Comparison of ENCODE assay signal across 28 cellular contexts in genomic region chr17:8822401-8823035, GRCh38. TPM values are rescaled to one million over a fixed set of nuclear protein-coding genes. Genes with fewer than 3 reads are reported as not detected.
DNase-seq lines count a peak whose midpoint lies in the region; ATAC-seq, FAIRE-seq and TF ChIP-seq lines count a peak whose summit lies in the region.
"Had no signal": no experiment of that assay in that cellular context is flagged by ENCODE, and none has a peak within 500 bp of the region (broad histone marks: within the 10 kb centered on the region; RNA-seq: fewer than 3 reads in every experiment).

No MANE protein-coding gene starts in this region.

- H3K9ac ChIP-seq in endodermal cell (ENCODE audit: extremely low read depth, low read length, poor library complexity, severe bottlenecking) = no peak overlapping the region
- no peak overlapping the region for H3K9ac ChIP-seq in mammary epithelial cell (ENCODE audit: insufficient read depth, low read length)
- H3K9ac ChIP-seq: KMS-11 had no signal

- no peaks in the 10 kb centered on the region for H3K4me1 ChIP-seq in endodermal cell (ENCODE audit: control insufficient read depth, insufficient read depth, low read length)
- no peaks in the 10 kb centered on the region for H3K4me1 ChIP-seq in mammary epithelial cell (ENCODE audit: insufficient read depth, low read length)
- H3K4me1 ChIP-seq: Caco-2, SJCRH30 had no signal

- no peak overlapping the region for H3K4me3 Mint-ChIP-seq in T-helper 17 cell
- no peak overlapping the region for H3K4me3 Mint-ChIP-seq in endodermal cell
- no peak overlapping the region for H3K4me3 Mint-ChIP-seq in stimulated activated effector memory CD8-positive, alpha-beta T cell treated with anti-CD3 and anti-CD28 coated beads, Interleukin-12 subunit alpha, Interleukin-12 subunit beta, amount 100 ng/mL, for 72 hours
- H3K4me3 Mint-ChIP-seq: B cell; CD8-positive, alpha-beta T cell had no signal

- H3K4me3 ChIP-seq in endodermal cell (ENCODE audit: low read length) (no peak overlapping the region), mammary epithelial cell (replicated peaks in 1 of 3; ENCODE audit: insufficient read depth in 1 of 3, low read depth in 2 of 3, low read length in 3 of 3) (no peak overlapping the region)
- H3K4me3 ChIP-seq: SJCRH30 had no signal

- no peak overlapping the region for H3K27ac ChIP-seq in endodermal cell (ENCODE audit: low read depth, low read length)
- no peak overlapping the region for H3K27ac ChIP-seq in mammary epithelial cell (ENCODE audit: insufficient read depth, low read depth, low read length)
- H3K27ac ChIP-seq: C4-2B, KMS-11, SJCRH30 had no signal

- H3K36me3 ChIP-seq in endodermal cell (ENCODE audit: control insufficient read depth, insufficient read depth, low read length) (no peaks in the 10 kb centered on the region), mammary epithelial cell (ENCODE audit: insufficient read depth, low read length) (no peaks in the 10 kb centered on the region)
- H3K36me3 ChIP-seq: SJCRH30 had no signal

- H2AFZ ChIP-seq in mammary epithelial cell (ENCODE audit: low read depth, low read length) = no peak overlapping the region

- H3K36me3 Mint-ChIP-seq in T-helper 17 cell (ENCODE audit: low read depth) (peaks cover 6% of the 10 kb centered on the region), endodermal cell (ENCODE audit: low read depth) (no peaks in the 10 kb centered on the region)
- peaks cover 43% of the 10 kb centered on the region for H3K36me3 Mint-ChIP-seq in stimulated activated effector memory CD8-positive, alpha-beta T cell treated with anti-CD3 and anti-CD28 coated beads, Interleukin-12 subunit alpha, Interleukin-12 subunit beta, amount 100 ng/mL, for 72 hours

- FAIRE-seq in GM12892 (lab: Jason Lieb, UNC) = peak; percentile 9
- FAIRE-seq: GM12891, H54 had no signal

- H3K27me3 ChIP-seq in endodermal cell (ENCODE audit: control insufficient read depth, insufficient read depth, low read length, poor library complexity, severe bottlenecking) = no peaks in the 10 kb centered on the region
- no peaks in the 10 kb centered on the region for H3K27me3 ChIP-seq in mammary epithelial cell (ENCODE audit: insufficient read depth, low read length)
- H3K27me3 ChIP-seq: SJCRH30 had no signal

- DNase-seq in GM12892 (ENCODE audit: insufficient read length) (no peak), T-helper 17 cell (no peak), endodermal cell (peak; percentile 25), mammary epithelial cell (no peak)
- DNase-seq in stimulated activated effector memory CD8-positive, alpha-beta T cell treated with anti-CD3 and anti-CD28 coated beads, Interleukin-12 subunit alpha, Interleukin-12 subunit beta, amount 100 ng/mL, for 72 hours (ENCODE audit: low spot score in 2 of 2) = no peak
- DNase-seq: Caco-2; EL; GDM1; IMR-90; MM.1S; NCI-H1417; NCI-H1694; NCI-H2029 treated with DMSO at 0.1 percent for 48 hours; NCI-H446 treated with DMSO at 0.1 percent for 48 hours; NCI-H526; NCI-H82; NK-92 treated with Interleukin-12 subunit alpha and Interleukin-12 subunit beta, amount 100 ng/mL, for 24 hours; PC-3; SJCRH30 had no signal

- 87 to 92% methylated on average over 2 to 5 of the region's 5 CpGs for WGBS in endodermal cell (ENCODE audit: insufficient coverage in 1 of 2, insufficient read length in 1 of 2), 2 experiments
- 57% methylated on average over 5 of the region's 5 CpGs for WGBS in mammary epithelial cell (ENCODE audit: low coverage, missing lambda C conversion rate)

- peaks cover 2% of the 10 kb centered on the region for H3K9me3 Mint-ChIP-seq in endodermal cell
- H3K9me3 Mint-ChIP-seq in stimulated activated effector memory CD8-positive, alpha-beta T cell treated with anti-CD3 and anti-CD28 coated beads, Interleukin-12 subunit alpha, Interleukin-12 subunit beta, amount 100 ng/mL, for 72 hours = no peaks in the 10 kb centered on the region

- dilution Hi-C loops in mammary epithelial cell (cut with HindIII; ENCODE audit: low sequenced_read_pairs) = loop anchor here (5.0 kb wide), 1 partner anchor 65 kb away; the partner anchor contains the start of gene SPDYE4

- H3K4me1 Mint-ChIP-seq in T-helper 17 cell (peaks cover 5% of the 10 kb centered on the region), endodermal cell (peaks cover 10% of the 10 kb centered on the region)
- no peaks in the 10 kb centered on the region for H3K4me1 Mint-ChIP-seq in stimulated activated effector memory CD8-positive, alpha-beta T cell treated with anti-CD3 and anti-CD28 coated beads, Interleukin-12 subunit alpha, Interleukin-12 subunit beta, amount 100 ng/mL, for 72 hours
- H3K4me1 Mint-ChIP-seq: B cell had no signal

- H3K9me3 ChIP-seq in T-helper 17 cell (ENCODE audit: control insufficient read depth, low read length, poor library complexity, severe bottlenecking) (no peaks in the 10 kb centered on the region), endodermal cell (ENCODE audit: control insufficient read depth, low read length) (peaks cover 11% of the 10 kb centered on the region), mammary epithelial cell (replicated peaks; ENCODE audit: insufficient read depth, low read length) (no peaks in the 10 kb centered on the region)
- H3K9me3 ChIP-seq: Caco-2, SJCRH30 had no signal

- H3K27me3 Mint-ChIP-seq in T-helper 17 cell (peaks cover 18% of the 10 kb centered on the region), endodermal cell (ENCODE audit: insufficient read depth) (peaks cover 11% of the 10 kb centered on the region)

- H3K27ac Mint-ChIP-seq in T-helper 17 cell (peak overlapping the region; percentile 74), endodermal cell (no peak overlapping the region)
- H3K27ac Mint-ChIP-seq in stimulated activated effector memory CD8-positive, alpha-beta T cell treated with anti-CD3 and anti-CD28 coated beads, Interleukin-12 subunit alpha, Interleukin-12 subunit beta, amount 100 ng/mL, for 72 hours = peak overlapping the region; percentile 52
- H3K27ac Mint-ChIP-seq: B cell; CD8-positive, alpha-beta T cell had no signal

- no peak for ATAC-seq in T-helper 17 cell
- no peak for ATAC-seq in stimulated activated effector memory CD8-positive, alpha-beta T cell treated with anti-CD3 and anti-CD28 coated beads, Interleukin-12 subunit alpha, Interleukin-12 subunit beta, amount 100 ng/mL, for 72 hours
- ATAC-seq in HG02610 (IDR thresholded peaks at IDR 0.05; ENCODE audit: unreplicated experiment) = no peak
- no peak for ATAC-seq in GM19035 (IDR thresholded peaks at IDR 0.05; ENCODE audit: unreplicated experiment)
- ATAC-seq: CD8-positive, alpha-beta T cell; PC-3; SK-N-SH treated with all-trans-retinoic acid at 6 μM for 48 hours had no signal

- no peak for TF ChIP-seq CTCF in endodermal cell (conservative IDR thresholded peaks at IDR 0.05)
- TF ChIP-seq CTCF in mammary epithelial cell (conservative IDR thresholded peaks at IDR 0.05 in 1 of 2, IDR thresholded peaks at IDR 0.05 in 1 of 2; ENCODE audit: extremely low read depth in 1 of 2, insufficient read depth in 1 of 2, low read depth in 1 of 2, low read length in 2 of 2) = no peak

- H4K20me1 ChIP-seq in mammary epithelial cell (ENCODE audit: insufficient read depth, low read length) = no peaks in the 10 kb centered on the region

- H3K4me2 ChIP-seq in mammary epithelial cell (ENCODE audit: insufficient read depth, low read depth, low read length) = no peak overlapping the region
- H3K4me2 ChIP-seq: KMS-11 had no signal

- intact Hi-C loops in mammary epithelial cell (cut with micrococcal nuclease) = loop anchor here (5.0 kb wide), 1 partner anchor 50 kb away; no protein-coding TSS in a partner anchor

- TF ChIP-seq POLR2A in GM12892 (IDR thresholded peaks at IDR 0.05; ENCODE audit: low read depth, low read length) = peak; percentile 11; the same call in 1 of the 2 replicates

- BruUV-seq in mammary epithelial cell (replicated peaks; lab: Mats Ljungman, UMichigan) = no TSS peak

- H3K79me2 ChIP-seq in mammary epithelial cell (ENCODE audit: insufficient read depth, low read length) = no peaks in the 10 kb centered on the region

- in situ Hi-C loops in mammary epithelial cell (cut with MboI; ENCODE audit: low sequenced_read_pairs in 2 of 2) = no loop called here

- CTCF ChIA-PET in mammary epithelial cell (lab: Charles Lee; ENCODE audit: low non-redundant PET) = no interaction called here

RNA-seq across cellular contexts. Expression of gene MFSD6L, which starts 23.4 kb away (rescaled TPM):
- polyA plus RNA-seq in GM12892 (2012; ENCODE audit: missing spikeins) = 2.0 TPM
- total RNA-seq in T-helper 17 cell (not detected), endodermal cell (1 to 10 TPM; 3.3 to 5.1 TPM), mammary epithelial cell (not detected)
- polyA plus RNA-seq in endodermal cell (2013, experiment 1 of 2) = 0.25 TPM
- polyA plus RNA-seq in endodermal cell (2013, experiment 2 of 2) = 0.25 TPM
- 0.02 TPM for polyA plus RNA-seq in mammary epithelial cell
- polyA minus RNA-seq in mammary epithelial cell = not detected
- total RNA-seq: Caco-2; CD8-positive, alpha-beta T cell; IMR-90; SJCRH30 had no signal
- polyA plus RNA-seq: IMR-90 had no signal

RNA-seq across cellular contexts. Expression of gene PIK3R6, which starts 45.0 kb away (rescaled TPM):
- 81.7 TPM for polyA plus RNA-seq in GM12892 (2012; ENCODE audit: missing spikeins)
- total RNA-seq in T-helper 17 cell (under 1 TPM; 0.67 to 0.83 TPM), endodermal cell (1 to 10 TPM; 2.1 to 2.5 TPM), mammary epithelial cell (under 1 TPM in 1 of 2 donors, not detected in 1; under 0.01 TPM)
- polyA plus RNA-seq in endodermal cell (2013, experiment 1 of 2) = 0.25 TPM
- polyA plus RNA-seq in endodermal cell (2013, experiment 2 of 2) = 0.17 TPM
- polyA plus RNA-seq in mammary epithelial cell = 0.07 TPM
- not detected for polyA minus RNA-seq in mammary epithelial cell
- total RNA-seq: Caco-2, IMR-90, PC-3, SJCRH30 had no signal
- polyA plus RNA-seq: IMR-90 had no signal

Comparison
In these comparisons a context has a peak if more than half of its experiments do, and no peak if none do; other contexts are left out.
1. RNA of gene MFSD6L, which starts 23.4 kb away (total RNA-seq): 3.3 to 5.1 TPM in endodermal cell; not detected in T-helper 17 cell and not detected in mammary epithelial cell; every median in the first group is over 4 times any median in the second.